In genomic region chr13:73934771-73935170, GRCh38 we compare ENCODE assay signal across 1 cellular context.
A peak's percentile ranks its signal among the peaks of the same experiment; 100 is the strongest.
TF ChIP-seq lines count a peak whose summit lies in the region.

No MANE protein-coding gene starts in this region.

TF ChIP-seq in HEK293, 187 proteins besides CTCF, POLR2A, EP300 and RAD21 (continued from another document and continues in another):
- TF ChIP-seq ZBTB26 (tag by site-specific recombination; optimal IDR thresholded peaks at IDR 0.05) = no peak
- no peak; the same call in 1 of the 2 replicates for TF ChIP-seq ZNF121 (tag by site-specific recombination; IDR thresholded peaks at IDR 0.05)
- no peak for TF ChIP-seq ZNF701 (tag by site-specific recombination; IDR thresholded peaks at IDR 0.05)
- no peak for TF ChIP-seq ZNF560 (tag by site-specific recombination; IDR thresholded peaks at IDR 0.05; ENCODE audit: borderline replicate concordance)
- TF ChIP-seq TSHZ1 (tag by site-specific recombination; IDR thresholded peaks at IDR 0.05; ENCODE audit: borderline replicate concordance) = no peak
- TF ChIP-seq ZBTB44 (tag by site-specific recombination; IDR thresholded peaks at IDR 0.05) = no peak
- peak; percentile 91 for TF ChIP-seq ZNF394 (tag by site-specific recombination; IDR thresholded peaks at IDR 0.05; ENCODE audit: borderline replicate concordance)
- TF ChIP-seq PRDM10 (tag by site-specific recombination; IDR thresholded peaks at IDR 0.05) = no peak
- no peak for TF ChIP-seq HOXA7 (CRISPR knock-in tag; IDR thresholded peaks at IDR 0.05; ENCODE audit: borderline replicate concordance)
- TF ChIP-seq ZNF843 (tag by site-specific recombination; IDR thresholded peaks at IDR 0.05) = no peak
- TF ChIP-seq ZNF18 (tag by site-specific recombination; IDR thresholded peaks at IDR 0.05) = no peak
- TF ChIP-seq ZNF248 (tag by site-specific recombination; IDR thresholded peaks at IDR 0.05) = no peak
- no peak for TF ChIP-seq ZNF580 (tag by site-specific recombination; IDR thresholded peaks at IDR 0.05)
- no peak for TF ChIP-seq ZNF398 (tag by site-specific recombination; IDR thresholded peaks at IDR 0.05)
- no peak for TF ChIP-seq ZNF670 (tag by site-specific recombination; IDR thresholded peaks at IDR 0.05; ENCODE audit: low read depth)
- 0 out of 2 replicates have a peak, but pooled peaks have one; percentile 19 for TF ChIP-seq ZNF292 (tag by site-specific recombination; IDR thresholded peaks at IDR 0.05; ENCODE audit: borderline replicate concordance, low read depth)
- TF ChIP-seq ZNF518A (tag by site-specific recombination; conservative IDR thresholded peaks at IDR 0.05; ENCODE audit: low read depth) = peak; percentile 80
- 0 out of 2 replicates have a peak, but pooled peaks have one; percentile 11 for TF ChIP-seq ZNF138 (tag by site-specific recombination; IDR thresholded peaks at IDR 0.05; ENCODE audit: borderline replicate concordance)
- no peak for TF ChIP-seq ZNF585B (tag by site-specific recombination; IDR thresholded peaks at IDR 0.05)
- no peak for TF ChIP-seq EGR2 (tag by site-specific recombination; IDR thresholded peaks at IDR 0.05; ENCODE audit: low read depth)
- no peak for TF ChIP-seq ZNF324 (tag by site-specific recombination; IDR thresholded peaks at IDR 0.05)
- no peak for TF ChIP-seq ZNF76 (tag by site-specific recombination; IDR thresholded peaks at IDR 0.05; ENCODE audit: borderline replicate concordance, low read depth)
- TF ChIP-seq ZNF155 (tag by site-specific recombination; IDR thresholded peaks at IDR 0.05) = no peak
- no peak for TF ChIP-seq ZNF629 (tag by site-specific recombination; IDR thresholded peaks at IDR 0.05)
- no peak for TF ChIP-seq ZNF146 (tag by site-specific recombination; IDR thresholded peaks at IDR 0.05)
- TF ChIP-seq ZSCAN4 (tag by site-specific recombination; IDR thresholded peaks at IDR 0.05) = no peak
- TF ChIP-seq ZEB2 (tag by site-specific recombination; IDR thresholded peaks at IDR 0.05) = no peak
- no peak for TF ChIP-seq ZSCAN23 (tag by site-specific recombination; IDR thresholded peaks at IDR 0.05)
- TF ChIP-seq YY2 (tag by site-specific recombination; IDR thresholded peaks at IDR 0.05) = no peak
- TF ChIP-seq ZFP41 (tag by site-specific recombination; IDR thresholded peaks at IDR 0.05; ENCODE audit: borderline replicate concordance) = no peak
- TF ChIP-seq ZNF169 (tag by site-specific recombination; IDR thresholded peaks at IDR 0.05) = no peak
- TF ChIP-seq ZNF664 (tag by site-specific recombination; IDR thresholded peaks at IDR 0.05) = 0 out of 2 replicates have a peak, but pooled peaks have one; percentile 46
- no peak for TF ChIP-seq ZBTB21 (tag by site-specific recombination; IDR thresholded peaks at IDR 0.05)
- no peak for TF ChIP-seq ZNF24 (tag by site-specific recombination; IDR thresholded peaks at IDR 0.05)
- peak; percentile 16; the same call in 1 of the 2 replicates for TF ChIP-seq MZF1 (tag by site-specific recombination; IDR thresholded peaks at IDR 0.05; ENCODE audit: borderline replicate concordance)
- TF ChIP-seq ZNF140 (tag by site-specific recombination; IDR thresholded peaks at IDR 0.05) = peak; percentile 80; the same call in 1 of the 2 replicates
- no peak for TF ChIP-seq SCRT1 (tag by site-specific recombination; IDR thresholded peaks at IDR 0.05; ENCODE audit: borderline replicate concordance)
- peak; percentile 24; the same call in 1 of the 2 replicates for TF ChIP-seq ZNF214 (tag by site-specific recombination; IDR thresholded peaks at IDR 0.05; ENCODE audit: borderline replicate concordance)
- TF ChIP-seq OSR2 (tag by site-specific recombination; IDR thresholded peaks at IDR 0.05) = no peak
